In the genomic region with DNA sequence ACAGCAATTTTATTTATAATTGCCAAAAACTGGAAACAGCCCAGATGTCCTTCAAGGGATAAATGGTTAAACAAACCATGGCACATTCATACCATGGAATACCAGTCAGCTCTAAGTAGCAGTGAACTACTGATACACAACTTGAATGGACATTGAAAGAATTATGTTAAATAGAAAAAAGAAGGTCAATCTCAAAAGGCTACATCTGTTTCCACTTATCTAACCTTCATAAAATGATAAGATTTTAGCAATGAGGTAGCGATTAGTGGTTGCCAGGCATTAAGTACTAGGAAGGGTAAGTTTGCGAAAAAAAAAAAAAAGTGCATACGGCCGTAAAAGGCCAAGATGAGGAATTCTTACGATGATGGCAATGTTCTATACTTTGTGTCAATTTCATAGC, we compare ENCODE assay signal across 16 cellular contexts.
DNase-seq lines count a peak whose midpoint lies in the region; TF ChIP-seq lines count a peak whose summit lies in the region.
"Had no signal": no experiment of that assay in that cellular context is flagged by ENCODE, and none has a peak within 500 bp of the region (broad histone marks: within the 10 kb centered on the region; RNA-seq: fewer than 3 reads in every experiment).

No MANE protein-coding gene starts in this region.

- DNase-seq in MM.1S, result no peak
- DNase-seq in SK-N-SH, result peak; percentile 7
- DNase-seq in NCI-H2081 (lab: John Stamatoyannopoulos, UW), result no peak
- no peak for DNase-seq in medulla oblongata (ENCODE audit: extremely low spot score)
- no peak for DNase-seq in dedifferentiated amniotic fluid mesenchymal stem cell (ENCODE audit: extremely low spot score)
- DNase-seq: 8988T; ACHN; BE2C; Caco-2; Calu3; CD4-positive, alpha-beta T cell; CD8-positive, alpha-beta T cell; DMS79 treated with DMSO at 0.1 percent for 48 hours; GF-D8 had no signal

- H4K20me1 ChIP-seq in MM.1S (ENCODE audit: insufficient read depth, low read length) (no peaks in the 10 kb centered on the region), SK-N-SH (ENCODE audit: insufficient read depth) (no peaks in the 10 kb centered on the region)
- H4K20me1 ChIP-seq: BLaER1 had no signal

- CTCF ChIA-PET in SK-N-SH (lab: Yijun Ruan, JAX), result no interaction called here

- TF ChIP-seq CTCF in MM.1S (IDR thresholded peaks at IDR 0.05; ENCODE audit: low read length), result no peak
- no peak for TF ChIP-seq CTCF in SK-N-SH (IDR thresholded peaks at IDR 0.05)

- WGBS in SK-N-SH (ENCODE audit: low lambda C conversion rate), result 58% methylated on average over 5 of the region's 5 CpGs

- no peak for TF ChIP-seq RAD21 in SK-N-SH (IDR thresholded peaks at IDR 0.05; ENCODE audit: low read length)

- H3K36me3 ChIP-seq in MM.1S (replicated peaks; ENCODE audit: insufficient read depth, low read length), result no peaks in the 10 kb centered on the region
- no peaks in the 10 kb centered on the region for H3K36me3 ChIP-seq in SK-N-SH (replicated peaks in 1 of 2; ENCODE audit: control insufficient read depth in 1 of 2, insufficient read depth in 2 of 2, low read length in 1 of 2)
- H3K36me3 ChIP-seq: BE2C, BLaER1 had no signal

- H3K4me3 ChIP-seq in MM.1S (ENCODE audit: low read length) (no peak overlapping the region), SK-N-SH (ENCODE audit: low read depth in 2 of 2, low read length in 1 of 2) (no peak overlapping the region)
- H3K4me3 ChIP-seq: BLaER1 had no signal

- 0 out of 2 replicates have a peak overlapping the region, but pooled peaks have one; percentile 62 for H2AFZ ChIP-seq in MM.1S (ENCODE audit: low read length)
- no peak overlapping the region for H2AFZ ChIP-seq in SK-N-SH (ENCODE audit: low read depth)

- H3K4me1 ChIP-seq in MM.1S (ENCODE audit: low read length) (peaks cover 7% of the 10 kb centered on the region; the same call in 1 of the 2 replicates), SK-N-SH (ENCODE audit: control insufficient read depth in 1 of 2, insufficient read depth in 2 of 2, low read depth in 1 of 2, low read length in 1 of 2) (no peaks in the 10 kb centered on the region; a peak in 1 of 4 replicates)
- H3K4me1 ChIP-seq: BE2C, BLaER1, Caco-2 had no signal

- H3K79me2 ChIP-seq in MM.1S (ENCODE audit: low read length) (no peaks in the 10 kb centered on the region), SK-N-SH (ENCODE audit: insufficient read depth) (no peaks in the 10 kb centered on the region)

- H3K9ac ChIP-seq in MM.1S (ENCODE audit: low read length), result no peak overlapping the region
- H3K9ac ChIP-seq in SK-N-SH, result no peak overlapping the region
- H3K9ac ChIP-seq: BLaER1 had no signal

- POLR2A ChIA-PET in SK-N-SH (lab: Yijun Ruan, JAX), result no interaction called here

- H3K27ac ChIP-seq in MM.1S (ENCODE audit: low read length) (no peak overlapping the region), SK-N-SH (ENCODE audit: low read depth in 2 of 2, low read length in 1 of 2) (no peak overlapping the region)
- H3K27ac ChIP-seq: BLaER1, C4-2B had no signal

- TF ChIP-seq EP300 in SK-N-SH (IDR thresholded peaks at IDR 0.05; ENCODE audit: borderline replicate concordance in 1 of 2, low read depth in 1 of 2, low read length in 1 of 2), result no peak; a peak in 1 of 4 replicates

- peak overlapping the region; percentile 38; the same call in 1 of the 2 replicates for H3K4me2 ChIP-seq in MM.1S (ENCODE audit: low read depth, low read length)
- H3K4me2 ChIP-seq in SK-N-SH, result no peak overlapping the region
- H3K4me2 ChIP-seq: BLaER1 had no signal

- no peaks in the 10 kb centered on the region for H3F3A ChIP-seq in MM.1S (ENCODE audit: insufficient read depth, low read length)
- no peaks in the 10 kb centered on the region for H3F3A ChIP-seq in SK-N-SH (replicated peaks; ENCODE audit: insufficient read depth)

- no peaks in the 10 kb centered on the region for H3K9me3 ChIP-seq in MM.1S (replicated peaks; ENCODE audit: insufficient read depth, low read length)
- no peaks in the 10 kb centered on the region for H3K9me3 ChIP-seq in SK-N-SH
- H3K9me3 ChIP-seq: BE2C, BLaER1, Caco-2 had no signal

- H3K9me2 ChIP-seq in MM.1S (replicated peaks; ENCODE audit: insufficient read depth, low read length), result no peaks in the 10 kb centered on the region
- no peaks in the 10 kb centered on the region for H3K9me2 ChIP-seq in SK-N-SH

- H3K27me3 ChIP-seq in MM.1S (replicated peaks; ENCODE audit: insufficient read depth, low read length) (no peaks in the 10 kb centered on the region), SK-N-SH (ENCODE audit: insufficient read depth) (no peaks in the 10 kb centered on the region)
- H3K27me3 ChIP-seq: BE2C, BLaER1 had no signal

TF ChIP-seq in SK-N-SH, 30 proteins besides CTCF, POLR2A, EP300 and RAD21:
- TF ChIP-seq MXI1 (IDR thresholded peaks at IDR 0.05; ENCODE audit: low read depth, low read length), result no peak
- TF ChIP-seq GATA2 (CRISPR knock-in tag; IDR thresholded peaks at IDR 0.05), result peak; percentile 29; the same call in 1 of the 2 replicates
TF ChIP-seq in SK-N-SH: peak in this region for 1.
